25 cellular contexts compared by ENCODE assay signal in genomic region chr7:112147752-112148435, GRCh38. TPM values are rescaled to one million over a fixed set of nuclear protein-coding genes. Genes with fewer than 3 reads are reported as not detected.
A peak's percentile ranks its signal among the peaks of the same experiment; 100 is the strongest.
DNase-seq lines count a peak whose midpoint lies in the region; ATAC-seq, FAIRE-seq and TF ChIP-seq lines count a peak whose summit lies in the region.
"Had no signal": no experiment of that assay in that cellular context is flagged by ENCODE, and none has a peak within 500 bp of the region (broad histone marks: within the 10 kb centered on the region; RNA-seq: fewer than 3 reads in every experiment).

No MANE protein-coding gene starts in this region.

- ATAC-seq in body of pancreas (no peak), lower lobe of right lung (no peak)
- ATAC-seq: A549, right cardiac atrium had no signal

- 80 to 83% methylated on average over 3 of the region's 3 CpGs for WGBS in body of pancreas, 2 donors
- WGBS in testis, 2 donors: 76 to 85% methylated on average over 3 of the region's 3 CpGs

- dilution Hi-C loops in endothelial cell of umbilical vein (cut with MboI; ENCODE audit: extremely low pct_ligation_motif_present, low sequenced_read_pairs): no loop called here

- H3K36me3 ChIP-seq in endothelial cell of umbilical vein (ENCODE audit: control insufficient read depth in 2 of 2, extremely low read depth in 1 of 2, insufficient read depth in 2 of 2, low read length in 2 of 2): peaks cover 0 to 2% of the 10 kb centered on the region in 2 experiments
- no peaks in the 10 kb centered on the region for H3K36me3 ChIP-seq in body of pancreas (replicated peaks in 1 of 2; ENCODE audit: insufficient read depth in 1 of 2, low read depth in 2 of 2)
- H3K36me3 ChIP-seq in testis (ENCODE audit: low read depth, missing control alignments): no peaks in the 10 kb centered on the region
- H3K36me3 ChIP-seq in lower lobe of right lung: no peaks in the 10 kb centered on the region
- H3K36me3 ChIP-seq: Peyer's patch, WERI-Rb-1 had no signal

- CTCF ChIA-PET in endothelial cell of umbilical vein (lab: Charles Lee): interaction anchor here (0.6 to 3.5 kb wide), 6 partner anchors 9 to 100 kb away, joined by 3 to 12 read pairs (median 4); no protein-coding TSS in a partner anchor

- no peaks in the 10 kb centered on the region for H3K27me3 ChIP-seq in endothelial cell of umbilical vein (ENCODE audit: control insufficient read depth in 2 of 2, insufficient read depth in 2 of 2, low read length in 2 of 2)
- H3K27me3 ChIP-seq in body of pancreas: no peaks in the 10 kb centered on the region
- H3K27me3 ChIP-seq in testis: no peaks in the 10 kb centered on the region
- no peaks in the 10 kb centered on the region for H3K27me3 ChIP-seq in lower lobe of right lung (ENCODE audit: low read depth)
- H3K27me3 ChIP-seq: Peyer's patch had no signal

- H3K79me2 ChIP-seq in endothelial cell of umbilical vein (ENCODE audit: control insufficient read depth, insufficient read depth, low read length): peaks cover 100% of the 10 kb centered on the region
- H3K79me2 ChIP-seq: parathyroid adenoma had no signal

- H3K4me1 ChIP-seq in endothelial cell of umbilical vein (ENCODE audit: control insufficient read depth, extremely low read depth, insufficient read depth, low read length) (peaks cover 18% of the 10 kb centered on the region), body of pancreas (no peaks in the 10 kb centered on the region), testis (no peaks in the 10 kb centered on the region), lower lobe of right lung (peaks cover 34% of the 10 kb centered on the region)
- H3K4me1 ChIP-seq: parathyroid adenoma, Peyer's patch had no signal

- H4K20me1 ChIP-seq in endothelial cell of umbilical vein (replicated peaks; ENCODE audit: control insufficient read depth, extremely low read depth, insufficient read depth, low read length): peaks cover 18% of the 10 kb centered on the region

- no peak for TF ChIP-seq CTCF in endothelial cell of umbilical vein (IDR thresholded peaks at IDR 0.05; ENCODE audit: extremely low read depth in 1 of 2, insufficient read depth in 1 of 2, low read depth in 1 of 2, low read length in 2 of 2)
- no peak for TF ChIP-seq CTCF in body of pancreas (IDR thresholded peaks at IDR 0.05)
- TF ChIP-seq CTCF in testis (IDR thresholded peaks at IDR 0.05): no peak
- no peak for TF ChIP-seq CTCF in lower lobe of right lung (IDR thresholded peaks at IDR 0.05)

- intact Hi-C loops in endothelial cell of umbilical vein (cut with micrococcal nuclease) (no loop called here), body of pancreas (cut with DNase I) (no loop called here), testis (cut with DNase I; ENCODE audit: low total_unique reads) (no loop called here), lower lobe of right lung (cut with DNase I) (no loop called here)

- H3K9me3 ChIP-seq in endothelial cell of umbilical vein (replicated peaks; ENCODE audit: control insufficient read depth, insufficient read depth, low read length) (no peaks in the 10 kb centered on the region), body of pancreas (no peaks in the 10 kb centered on the region), testis (no peaks in the 10 kb centered on the region), lower lobe of right lung (no peaks in the 10 kb centered on the region)
- H3K9me3 ChIP-seq: A549, Peyer's patch had no signal

- H3K4me2 ChIP-seq in endothelial cell of umbilical vein (ENCODE audit: insufficient read depth, low read length): no peak overlapping the region
- H3K4me2 ChIP-seq: A549 had no signal

- no TSS peak for BruUV-seq in endothelial cell of umbilical vein (replicated peaks; lab: Mats Ljungman, UMichigan)

- H3K9me1 ChIP-seq in endothelial cell of umbilical vein (replicated peaks; ENCODE audit: control insufficient read depth, extremely low read depth, insufficient read depth, low read length): peaks cover 4% of the 10 kb centered on the region

- H3K9ac ChIP-seq in endothelial cell of umbilical vein (replicated peaks; ENCODE audit: extremely low read depth, insufficient read depth, low read length): no peak overlapping the region
- H3K9ac ChIP-seq: GM23248, parathyroid adenoma had no signal

- TF ChIP-seq POLR2A in endothelial cell of umbilical vein (IDR thresholded peaks at IDR 0.05; ENCODE audit: low read depth, low read length) (no peak), body of pancreas (IDR thresholded peaks at IDR 0.05) (no peak), testis (IDR thresholded peaks at IDR 0.05) (no peak)

- no peak for FAIRE-seq in endothelial cell of umbilical vein (lab: Jason Lieb, UNC)
- FAIRE-seq: A549, kidney had no signal

- H3K27ac ChIP-seq in endothelial cell of umbilical vein (ENCODE audit: insufficient read depth, low read depth, low read length) (no peak overlapping the region), temporal lobe (ENCODE audit: low read depth, low read length) (peak overlapping the region; percentile 15), body of pancreas (no peak overlapping the region), testis (no peak overlapping the region), lower lobe of right lung (no peak overlapping the region)
- H3K27ac ChIP-seq: A549, GM23248, parathyroid adenoma, Peyer's patch, WERI-Rb-1 had no signal

- DNase-seq in NCI-H2171 treated with DMSO at 0.1 percent for 48 hours (lab: John Stamatoyannopoulos, UW) (peak; percentile 17), NCI-H2171 (lab: John Stamatoyannopoulos, UW) (no peak), SK-N-DZ (ENCODE audit: low spot score) (peak; percentile 65), endothelial cell of umbilical vein (ENCODE audit: low read depth, low spot score) (peak; percentile 36), body of pancreas (no peak), testis (no peak), lower lobe of right lung (no peak)
- DNase-seq: activated CD4-positive, alpha-beta T cell treated with anti-CD3 and anti-CD28 coated beads, Interleukin-2, amount 50 U/mL, for 4 hours; activated CD8-positive, alpha-beta memory T cell treated with anti-CD3 and anti-CD28 coated beads, Interleukin-2, amount 50 U/mL, for 48 hours; activated naive CD8-positive, alpha-beta T cell treated with anti-CD3 and anti-CD28 coated beads for 36 hours; Calu3; effector memory CD4-positive, alpha-beta T cell; GM23248; kidney; NCI-H1417 treated with DMSO at 0.1 percent for 48 hours; NCI-H226; Peyer's patch; stimulated activated CD4-positive, alpha-beta T cell treated with anti-CD3 and anti-CD28 coated beads, Interleukin-4, amount 100 ng/mL, for 4 hours; T-helper 2 cell; trophoblast cell; WERI-Rb-1 had no signal

- no peak overlapping the region for H3K4me3 ChIP-seq in endothelial cell of umbilical vein (replicated peaks in 1 of 3; ENCODE audit: insufficient read depth in 1 of 3, low read depth in 1 of 3, low read length in 3 of 3)
- H3K4me3 ChIP-seq in body of pancreas: no peak overlapping the region
- no peak overlapping the region for H3K4me3 ChIP-seq in testis
- H3K4me3 ChIP-seq in lower lobe of right lung: no peak overlapping the region
- H3K4me3 ChIP-seq: A549, GM23248, Peyer's patch had no signal

- H2AFZ ChIP-seq in endothelial cell of umbilical vein (ENCODE audit: low read depth, low read length): no peak overlapping the region
- H2AFZ ChIP-seq: GM23248, parathyroid adenoma had no signal

- POLR2A ChIA-PET in endothelial cell of umbilical vein (lab: Charles Lee): no interaction called here

TF ChIP-seq in endothelial cell of umbilical vein, 7 proteins besides CTCF, POLR2A, EP300 and RAD21 (continues in another document):
- TF ChIP-seq POLR2AphosphoS5 (IDR thresholded peaks at IDR 0.05; ENCODE audit: insufficient read depth, low read depth, low read length) (no peak), JUN (IDR thresholded peaks at IDR 0.05; ENCODE audit: borderline replicate concordance, insufficient read depth, insufficient read length, low read depth) (no peak), GATA2 (IDR thresholded peaks at IDR 0.05; ENCODE audit: insufficient read depth, insufficient read length, low read depth, low read length) (no peak), MAX (IDR thresholded peaks at IDR 0.05; ENCODE audit: insufficient read depth, insufficient read length) (no peak), FOS (IDR thresholded peaks at IDR 0.05; ENCODE audit: borderline replicate concordance, insufficient read depth, low read length) (no peak), MYC (IDR thresholded peaks at IDR 0.05; ENCODE audit: low read depth, low read length) (no peak)

RNA-seq across cellular contexts. Expression of gene DOCK4, which starts 58.3 kb away (rescaled TPM):
- polyA plus RNA-seq in SK-N-DZ (2014; cell fraction: cytosol; rRNA removed): 14.3 and 21.6 TPM in 2 replicates
- 31.5 and 35.8 TPM in 2 replicates for polyA plus RNA-seq in SK-N-DZ (2014; cell fraction: nucleus; rRNA removed)
- total RNA-seq in endothelial cell of umbilical vein (164 TPM in 2 replicates), temporal lobe (81.6 TPM), body of pancreas (10 to 100 TPM; 24.9 to 34.6 TPM), testis (10 to 100 TPM; 12.4 to 17.1 TPM), lower lobe of right lung (78.5 TPM)
- polyA plus RNA-seq in endothelial cell of umbilical vein (37.5 and 47.4 TPM in 2 replicates), testis (ENCODE audit: insufficient read depth, low read depth, low replicate concordance) (5.4 TPM)
- polyA plus RNA-seq in endothelial cell of umbilical vein (2011; cell fraction: cytosol; rRNA removed): 37.7 and 38.6 TPM in 2 replicates
- polyA plus RNA-seq in endothelial cell of umbilical vein (2011; cell fraction: nucleus; rRNA removed): 168 and 178 TPM in 2 replicates
- 69.2 and 79.1 TPM in 2 replicates for polyA plus RNA-seq in endothelial cell of umbilical vein (2012)
- polyA minus RNA-seq in endothelial cell of umbilical vein: 246 and 289 TPM in 2 replicates
- 1.7 TPM for polyA minus RNA-seq in endothelial cell of umbilical vein (2011; cell fraction: cytosol; rRNA and poly(A)+ RNA removed)
- polyA minus RNA-seq in endothelial cell of umbilical vein (2011; cell fraction: nucleus; rRNA and poly(A)+ RNA removed): 603 and 865 TPM in 2 replicates

RNA-seq across cellular contexts. Expression of gene ZNF277, which starts 58.6 kb away (rescaled TPM):
- polyA plus RNA-seq in SK-N-DZ (2014; cell fraction: cytosol; rRNA removed): 22.5 and 27.3 TPM in 2 replicates
- 11.1 and 14.8 TPM in 2 replicates for polyA plus RNA-seq in SK-N-DZ (2014; cell fraction: nucleus; rRNA removed)
- total RNA-seq in endothelial cell of umbilical vein: 19.0 and 22.6 TPM in 2 replicates
- polyA plus RNA-seq in endothelial cell of umbilical vein: 4.6 and 7.8 TPM in 2 replicates
- 11.9 and 13.0 TPM in 2 replicates for polyA plus RNA-seq in endothelial cell of umbilical vein (2011; cell fraction: cytosol; rRNA removed)
- 6.8 and 7.8 TPM in 2 replicates for polyA plus RNA-seq in endothelial cell of umbilical vein (2011; cell fraction: nucleus; rRNA removed)
- polyA plus RNA-seq in endothelial cell of umbilical vein (2012): 19.8 and 22.3 TPM in 2 replicates
- polyA minus RNA-seq in endothelial cell of umbilical vein: 8.4 and 11.6 TPM in 2 replicates
- polyA minus RNA-seq in endothelial cell of umbilical vein (2011; cell fraction: cytosol; rRNA and poly(A)+ RNA removed): 10.2 TPM
- polyA minus RNA-seq in endothelial cell of umbilical vein (2011; cell fraction: nucleus; rRNA and poly(A)+ RNA removed): 15.1 and 21.9 TPM in 2 replicates
- total RNA-seq in temporal lobe: 56.3 TPM
- total RNA-seq in body of pancreas: 10 to 100 TPM; 12.9 to 34.0 TPM
- 10 to 100 TPM; 13.9 to 15.4 TPM for total RNA-seq in testis
- 14.6 TPM for polyA plus RNA-seq in testis (ENCODE audit: insufficient read depth, low read depth, low replicate concordance)
- total RNA-seq in lower lobe of right lung: 33.3 TPM

Comparison
In these comparisons a context has a peak if more than half of its experiments do, and no peak if none do; other contexts are left out.
1. DNase-seq: peak in NCI-H2171 treated with DMSO at 0.1 percent for 48 hours (single experiment), SK-N-DZ (single experiment) and endothelial cell of umbilical vein (single experiment); none in NCI-H2171 (single experiment), body of pancreas (0 of 4), testis (single experiment) and lower lobe of right lung (single experiment).